ENCODE assay signal across 1 cellular context in the genomic region with DNA sequence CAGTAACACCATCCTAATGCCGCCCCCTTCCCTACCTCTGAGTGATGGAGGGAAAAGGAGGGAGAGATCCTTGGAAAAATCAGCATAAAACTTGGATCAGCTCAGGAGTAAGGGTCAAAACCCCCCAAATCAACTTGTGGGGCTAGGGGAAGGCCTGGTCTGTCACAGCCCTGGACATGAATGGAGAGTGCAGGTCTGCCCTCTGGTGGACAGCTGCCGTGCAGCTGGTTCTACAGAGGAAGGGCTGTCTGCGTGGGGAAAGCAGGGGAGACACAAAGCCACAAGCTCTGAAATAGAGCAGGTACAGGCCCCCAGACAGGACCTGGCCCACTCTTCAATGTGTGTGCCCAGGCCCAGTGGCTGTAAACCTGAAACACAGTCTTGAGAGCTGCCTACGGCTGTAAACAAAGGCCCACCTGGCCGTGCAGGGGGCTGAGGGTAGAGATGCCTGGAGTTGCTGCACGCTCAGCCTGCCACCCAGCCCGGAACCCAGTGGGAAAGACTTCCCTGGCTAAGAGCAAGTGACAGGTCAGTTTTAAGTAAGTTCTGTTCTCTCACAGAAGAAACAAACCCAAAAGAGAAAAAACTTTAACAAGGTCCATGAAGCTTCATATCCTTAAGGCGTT.
TF ChIP-seq lines count a peak whose summit lies in the region.

No MANE protein-coding gene starts in this region.

TF ChIP-seq in HepG2, 621 proteins besides CTCF, POLR2A, EP300 and RAD21 (continued from another document):
- TF ChIP-seq, protein P1, sequence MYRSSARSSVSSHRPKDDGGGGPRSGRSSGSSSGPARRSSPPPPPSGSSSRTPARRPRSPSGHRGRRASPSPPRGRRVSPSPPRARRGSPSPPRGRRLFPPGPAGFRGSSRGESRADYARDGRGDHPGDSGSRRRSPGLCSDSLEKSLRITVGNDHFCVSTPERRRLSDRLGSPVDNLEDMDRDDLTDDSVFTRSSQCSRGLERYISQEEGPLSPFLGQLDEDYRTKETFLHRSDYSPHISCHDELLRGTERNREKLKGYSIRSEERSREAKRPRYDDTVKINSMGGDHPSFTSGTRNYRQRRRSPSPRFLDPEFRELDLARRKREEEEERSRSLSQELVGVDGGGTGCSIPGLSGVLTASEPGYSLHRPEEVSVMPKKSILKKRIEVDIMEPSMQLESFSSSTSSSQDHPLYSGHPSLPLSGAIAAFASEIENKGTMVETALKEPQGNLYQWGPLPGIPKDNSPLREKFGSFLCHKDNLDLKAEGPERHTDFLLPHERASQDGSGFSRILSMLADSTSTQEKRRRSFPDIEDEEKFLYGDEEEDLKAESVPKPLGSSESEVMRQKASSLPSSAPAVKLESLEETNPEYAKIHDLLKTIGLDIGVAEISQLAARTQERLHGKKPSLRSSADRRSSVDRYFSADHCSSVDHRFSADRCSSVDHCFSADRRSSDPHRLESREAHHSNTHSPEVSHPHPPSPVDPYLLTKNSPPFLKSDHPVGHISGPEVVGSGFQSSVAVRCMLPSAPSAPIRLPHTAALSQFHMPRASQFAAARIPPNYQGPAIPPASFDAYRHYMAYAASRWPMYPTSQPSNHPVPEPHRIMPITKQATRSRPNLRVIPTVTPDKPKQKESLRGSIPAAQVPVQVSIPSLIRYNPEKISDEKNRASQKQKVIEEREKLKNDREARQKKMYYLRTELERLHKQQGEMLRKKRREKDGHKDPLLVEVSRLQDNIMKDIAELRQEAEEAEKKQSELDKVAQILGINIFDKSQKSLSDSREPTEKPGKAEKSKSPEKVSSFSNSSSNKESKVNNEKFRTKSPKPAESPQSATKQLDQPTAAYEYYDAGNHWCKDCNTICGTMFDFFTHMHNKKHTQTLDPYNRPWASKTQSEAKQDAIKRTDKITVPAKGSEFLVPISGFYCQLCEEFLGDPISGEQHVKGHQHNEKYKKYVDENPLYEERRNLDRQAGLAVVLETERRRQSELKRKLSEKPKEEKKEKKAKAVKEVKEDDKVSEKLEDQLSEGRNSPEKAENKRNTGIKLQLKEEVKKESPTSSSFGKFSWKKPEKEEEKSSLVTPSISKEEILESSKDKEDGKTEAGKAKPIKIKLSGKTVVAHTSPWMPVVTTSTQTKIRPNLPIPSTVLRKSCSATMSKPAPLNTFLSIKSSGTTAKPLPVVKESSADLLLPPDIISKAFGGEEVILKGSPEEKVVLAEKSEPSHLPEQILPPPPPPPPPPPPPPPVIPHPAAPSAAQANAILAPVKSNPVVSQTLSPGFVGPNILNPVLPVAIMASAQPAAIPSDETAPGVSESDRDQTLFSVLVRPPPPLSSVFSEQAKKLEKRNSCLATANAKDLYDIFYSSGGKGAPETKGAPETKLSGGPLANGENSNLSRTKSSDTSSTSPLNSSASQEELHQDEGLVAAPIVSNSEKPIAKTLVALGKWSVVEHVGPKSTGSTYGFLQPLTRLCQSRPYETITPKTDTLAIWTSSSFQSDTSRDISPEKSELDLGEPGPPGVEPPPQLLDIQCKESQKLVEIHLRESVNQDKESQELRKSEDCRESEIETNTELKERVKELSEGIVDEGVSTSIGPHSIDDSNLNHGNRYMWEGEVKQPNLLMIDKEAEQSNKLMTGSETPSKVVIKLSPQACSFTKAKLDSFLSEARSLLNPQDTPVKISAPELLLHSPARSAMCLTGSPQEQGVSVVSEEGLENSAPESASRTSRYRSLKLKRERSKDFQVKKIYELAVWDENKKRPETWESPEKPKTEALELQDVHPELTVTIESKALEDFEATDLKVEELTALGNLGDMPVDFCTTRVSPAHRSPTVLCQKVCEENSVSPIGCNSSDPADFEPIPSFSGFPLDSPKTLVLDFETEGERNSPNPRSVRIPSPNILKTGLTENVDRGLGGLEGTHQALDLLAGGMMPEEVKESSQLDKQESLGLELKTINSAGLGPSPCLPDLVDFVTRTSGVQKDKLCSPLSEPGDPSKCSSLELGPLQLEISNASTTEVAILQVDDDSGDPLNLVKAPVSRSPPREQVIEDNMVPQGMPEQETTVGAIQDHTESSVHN (CRISPR knock-in tag; IDR thresholded peaks at IDR 0.05) = 0 out of 2 replicates have a peak, but pooled peaks have one; percentile 14
- no peak for TF ChIP-seq ZNF256 (CRISPR knock-in tag; conservative IDR thresholded peaks at IDR 0.05)
- TF ChIP-seq, protein P2, sequence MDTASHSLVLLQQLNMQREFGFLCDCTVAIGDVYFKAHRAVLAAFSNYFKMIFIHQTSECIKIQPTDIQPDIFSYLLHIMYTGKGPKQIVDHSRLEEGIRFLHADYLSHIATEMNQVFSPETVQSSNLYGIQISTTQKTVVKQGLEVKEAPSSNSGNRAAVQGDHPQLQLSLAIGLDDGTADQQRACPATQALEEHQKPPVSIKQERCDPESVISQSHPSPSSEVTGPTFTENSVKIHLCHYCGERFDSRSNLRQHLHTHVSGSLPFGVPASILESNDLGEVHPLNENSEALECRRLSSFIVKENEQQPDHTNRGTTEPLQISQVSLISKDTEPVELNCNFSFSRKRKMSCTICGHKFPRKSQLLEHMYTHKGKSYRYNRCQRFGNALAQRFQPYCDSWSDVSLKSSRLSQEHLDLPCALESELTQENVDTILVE (CRISPR knock-in tag; IDR thresholded peaks at IDR 0.05) = no peak
- TF ChIP-seq ZNF136 (CRISPR knock-in tag; IDR thresholded peaks at IDR 0.05; ENCODE audit: low read depth) = no peak
- TF ChIP-seq ZNF572 (CRISPR knock-in tag; IDR thresholded peaks at IDR 0.05) = no peak
- TF ChIP-seq LCORL (IDR thresholded peaks at IDR 0.05) = no peak
- 0 out of 2 replicates have a peak, but pooled peaks have one; percentile 34 for TF ChIP-seq LCORL (CRISPR knock-in tag; IDR thresholded peaks at IDR 0.05)
- no peak for TF ChIP-seq KAT7 (CRISPR knock-in tag; IDR thresholded peaks at IDR 0.05; ENCODE audit: borderline replicate concordance)
- no peak for TF ChIP-seq PAF1 (CRISPR knock-in tag; IDR thresholded peaks at IDR 0.05)
- no peak for TF ChIP-seq ZNF446 (CRISPR knock-in tag; IDR thresholded peaks at IDR 0.05)
- TF ChIP-seq ZC3H4 (CRISPR knock-in tag; IDR thresholded peaks at IDR 0.05; ENCODE audit: borderline replicate concordance) = no peak
- TF ChIP-seq, protein P3, sequence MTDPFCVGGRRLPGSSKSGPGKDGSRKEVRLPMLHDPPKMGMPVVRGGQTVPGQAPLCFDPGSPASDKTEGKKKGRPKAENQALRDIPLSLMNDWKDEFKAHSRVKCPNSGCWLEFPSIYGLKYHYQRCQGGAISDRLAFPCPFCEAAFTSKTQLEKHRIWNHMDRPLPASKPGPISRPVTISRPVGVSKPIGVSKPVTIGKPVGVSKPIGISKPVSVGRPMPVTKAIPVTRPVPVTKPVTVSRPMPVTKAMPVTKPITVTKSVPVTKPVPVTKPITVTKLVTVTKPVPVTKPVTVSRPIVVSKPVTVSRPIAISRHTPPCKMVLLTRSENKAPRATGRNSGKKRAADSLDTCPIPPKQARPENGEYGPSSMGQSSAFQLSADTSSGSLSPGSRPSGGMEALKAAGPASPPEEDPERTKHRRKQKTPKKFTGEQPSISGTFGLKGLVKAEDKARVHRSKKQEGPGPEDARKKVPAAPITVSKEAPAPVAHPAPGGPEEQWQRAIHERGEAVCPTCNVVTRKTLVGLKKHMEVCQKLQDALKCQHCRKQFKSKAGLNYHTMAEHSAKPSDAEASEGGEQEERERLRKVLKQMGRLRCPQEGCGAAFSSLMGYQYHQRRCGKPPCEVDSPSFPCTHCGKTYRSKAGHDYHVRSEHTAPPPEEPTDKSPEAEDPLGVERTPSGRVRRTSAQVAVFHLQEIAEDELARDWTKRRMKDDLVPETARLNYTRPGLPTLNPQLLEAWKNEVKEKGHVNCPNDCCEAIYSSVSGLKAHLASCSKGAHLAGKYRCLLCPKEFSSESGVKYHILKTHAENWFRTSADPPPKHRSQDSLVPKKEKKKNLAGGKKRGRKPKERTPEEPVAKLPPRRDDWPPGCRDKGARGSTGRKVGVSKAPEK (CRISPR knock-in tag; IDR thresholded peaks at IDR 0.05; ENCODE audit: borderline replicate concordance) = no peak
- TF ChIP-seq ZBTB7A (CRISPR knock-in tag; IDR thresholded peaks at IDR 0.05) = no peak
- TF ChIP-seq ZNF878 (CRISPR knock-in tag; IDR thresholded peaks at IDR 0.05) = no peak
- TF ChIP-seq, protein P4, sequence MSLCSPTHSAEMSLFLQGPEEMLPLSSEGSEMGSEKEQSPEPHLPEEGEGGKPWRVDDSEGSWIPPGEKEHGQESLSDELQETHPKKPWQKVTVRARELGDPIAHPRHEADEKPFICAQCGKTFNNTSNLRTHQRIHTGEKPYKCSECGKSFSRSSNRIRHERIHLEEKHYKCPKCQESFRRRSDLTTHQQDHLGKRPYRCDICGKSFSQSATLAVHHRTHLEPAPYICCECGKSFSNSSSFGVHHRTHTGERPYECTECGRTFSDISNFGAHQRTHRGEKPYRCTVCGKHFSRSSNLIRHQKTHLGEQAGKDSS (CRISPR knock-in tag; IDR thresholded peaks at IDR 0.05; ENCODE audit: borderline replicate concordance, low read depth) = no peak
- TF ChIP-seq, protein P5, sequence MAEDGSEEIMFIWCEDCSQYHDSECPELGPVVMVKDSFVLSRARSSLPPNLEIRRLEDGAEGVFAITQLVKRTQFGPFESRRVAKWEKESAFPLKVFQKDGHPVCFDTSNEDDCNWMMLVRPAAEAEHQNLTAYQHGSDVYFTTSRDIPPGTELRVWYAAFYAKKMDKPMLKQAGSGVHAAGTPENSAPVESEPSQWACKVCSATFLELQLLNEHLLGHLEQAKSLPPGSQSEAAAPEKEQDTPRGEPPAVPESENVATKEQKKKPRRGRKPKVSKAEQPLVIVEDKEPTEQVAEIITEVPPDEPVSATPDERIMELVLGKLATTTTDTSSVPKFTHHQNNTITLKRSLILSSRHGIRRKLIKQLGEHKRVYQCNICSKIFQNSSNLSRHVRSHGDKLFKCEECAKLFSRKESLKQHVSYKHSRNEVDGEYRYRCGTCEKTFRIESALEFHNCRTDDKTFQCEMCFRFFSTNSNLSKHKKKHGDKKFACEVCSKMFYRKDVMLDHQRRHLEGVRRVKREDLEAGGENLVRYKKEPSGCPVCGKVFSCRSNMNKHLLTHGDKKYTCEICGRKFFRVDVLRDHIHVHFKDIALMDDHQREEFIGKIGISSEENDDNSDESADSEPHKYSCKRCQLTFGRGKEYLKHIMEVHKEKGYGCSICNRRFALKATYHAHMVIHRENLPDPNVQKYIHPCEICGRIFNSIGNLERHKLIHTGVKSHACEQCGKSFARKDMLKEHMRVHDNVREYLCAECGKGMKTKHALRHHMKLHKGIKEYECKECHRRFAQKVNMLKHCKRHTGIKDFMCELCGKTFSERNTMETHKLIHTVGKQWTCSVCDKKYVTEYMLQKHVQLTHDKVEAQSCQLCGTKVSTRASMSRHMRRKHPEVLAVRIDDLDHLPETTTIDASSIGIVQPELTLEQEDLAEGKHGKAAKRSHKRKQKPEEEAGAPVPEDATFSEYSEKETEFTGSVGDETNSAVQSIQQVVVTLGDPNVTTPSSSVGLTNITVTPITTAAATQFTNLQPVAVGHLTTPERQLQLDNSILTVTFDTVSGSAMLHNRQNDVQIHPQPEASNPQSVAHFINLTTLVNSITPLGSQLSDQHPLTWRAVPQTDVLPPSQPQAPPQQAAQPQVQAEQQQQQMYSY (CRISPR knock-in tag; IDR thresholded peaks at IDR 0.05) = no peak
- TF ChIP-seq PRMT3 (CRISPR knock-in tag; IDR thresholded peaks at IDR 0.05; ENCODE audit: borderline replicate concordance, low read depth) = no peak
- TF ChIP-seq ZNF816 (CRISPR knock-in tag; IDR thresholded peaks at IDR 0.05; ENCODE audit: borderline replicate concordance) = no peak
- TF ChIP-seq ZNF547 (CRISPR knock-in tag; IDR thresholded peaks at IDR 0.05) = no peak
- TF ChIP-seq ZNF468 (CRISPR knock-in tag; IDR thresholded peaks at IDR 0.05) = no peak
- TF ChIP-seq, protein P6, sequence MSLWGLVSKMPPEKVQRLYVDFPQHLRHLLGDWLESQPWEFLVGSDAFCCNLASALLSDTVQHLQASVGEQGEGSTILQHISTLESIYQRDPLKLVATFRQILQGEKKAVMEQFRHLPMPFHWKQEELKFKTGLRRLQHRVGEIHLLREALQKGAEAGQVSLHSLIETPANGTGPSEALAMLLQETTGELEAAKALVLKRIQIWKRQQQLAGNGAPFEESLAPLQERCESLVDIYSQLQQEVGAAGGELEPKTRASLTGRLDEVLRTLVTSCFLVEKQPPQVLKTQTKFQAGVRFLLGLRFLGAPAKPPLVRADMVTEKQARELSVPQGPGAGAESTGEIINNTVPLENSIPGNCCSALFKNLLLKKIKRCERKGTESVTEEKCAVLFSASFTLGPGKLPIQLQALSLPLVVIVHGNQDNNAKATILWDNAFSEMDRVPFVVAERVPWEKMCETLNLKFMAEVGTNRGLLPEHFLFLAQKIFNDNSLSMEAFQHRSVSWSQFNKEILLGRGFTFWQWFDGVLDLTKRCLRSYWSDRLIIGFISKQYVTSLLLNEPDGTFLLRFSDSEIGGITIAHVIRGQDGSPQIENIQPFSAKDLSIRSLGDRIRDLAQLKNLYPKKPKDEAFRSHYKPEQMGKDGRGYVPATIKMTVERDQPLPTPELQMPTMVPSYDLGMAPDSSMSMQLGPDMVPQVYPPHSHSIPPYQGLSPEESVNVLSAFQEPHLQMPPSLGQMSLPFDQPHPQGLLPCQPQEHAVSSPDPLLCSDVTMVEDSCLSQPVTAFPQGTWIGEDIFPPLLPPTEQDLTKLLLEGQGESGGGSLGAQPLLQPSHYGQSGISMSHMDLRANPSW (CRISPR knock-in tag; IDR thresholded peaks at IDR 0.05; ENCODE audit: borderline replicate concordance) = no peak
- TF ChIP-seq CCDC6 (CRISPR knock-in tag; IDR thresholded peaks at IDR 0.05) = no peak
